Comparison of ENCODE assay signal across 8 cellular contexts in the genomic region with DNA sequence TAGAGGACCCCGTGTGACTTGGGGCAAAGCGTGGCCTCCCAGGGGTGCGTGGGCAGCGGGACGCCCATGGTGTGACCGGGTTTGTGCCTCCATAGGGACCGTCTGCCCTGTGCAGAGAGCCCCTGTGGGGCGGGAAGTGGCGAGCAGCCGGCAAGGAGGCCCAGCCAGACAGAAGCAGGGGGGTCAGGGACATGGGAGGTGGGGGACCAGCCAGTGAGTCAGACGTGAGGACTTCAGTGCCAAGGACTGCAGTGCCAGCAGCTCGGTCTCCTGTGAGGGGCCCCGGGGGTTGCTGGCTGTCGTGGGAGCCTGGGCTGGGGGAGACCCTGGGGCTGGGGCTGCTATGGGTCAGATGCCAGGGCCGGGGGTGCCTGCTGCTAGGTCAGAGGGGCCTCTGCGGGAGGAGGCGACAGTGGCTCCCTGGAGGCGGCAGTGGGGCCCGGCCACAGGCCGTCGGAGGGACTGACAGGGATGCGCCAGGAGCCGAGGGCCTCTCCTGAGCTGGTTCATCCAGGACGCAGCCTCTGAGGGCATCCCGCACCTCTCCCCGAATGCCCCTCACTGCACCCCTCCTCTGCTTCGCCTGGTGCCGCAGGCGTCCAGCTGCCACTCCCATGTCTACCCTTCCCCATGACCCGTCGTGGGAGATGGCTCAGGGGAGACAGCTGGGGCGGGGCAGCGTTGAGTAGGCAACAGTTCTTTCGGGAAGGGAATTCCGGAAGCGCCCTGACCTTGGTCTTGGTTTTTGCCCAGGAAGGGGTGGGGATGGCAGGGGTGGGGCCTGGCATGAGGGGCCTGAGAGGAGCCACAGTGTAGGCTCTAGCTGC.
A peak's percentile ranks its signal among the peaks of the same experiment; 100 is the strongest.
DNase-seq lines count a peak whose midpoint lies in the region; ATAC-seq and TF ChIP-seq lines count a peak whose summit lies in the region.

No MANE protein-coding gene starts in this region.

- DNase-seq in GM04503 (ENCODE audit: low read depth) (peak; percentile 27), T1000 (lab: John Stamatoyannopoulos, UW) (peak; percentile 38), fibroblast of villous mesenchyme (ENCODE audit: low read depth) (peak; percentile 60), renal cortical epithelial cell (ENCODE audit: low read depth) (peak; percentile 19), natural killer cell (no peak)
- no peak for DNase-seq in activated T-cell treated with anti-CD3 and anti-CD28 coated beads, Interleukin-2, amount 50 U/mL, for 24 hours

- peaks cover 3% of the 10 kb centered on the region for H3K4me1 Mint-ChIP-seq in activated T-cell treated with anti-CD3 and anti-CD28 coated beads, Interleukin-2, amount 50 U/mL, for 24 hours (ENCODE audit: low read depth)
- peaks cover 0 to 11% of the 10 kb centered on the region in 2 donors for H3K4me1 Mint-ChIP-seq in natural killer cell

- H3K27ac Mint-ChIP-seq in activated T-cell treated with anti-CD3 and anti-CD28 coated beads, Interleukin-2, amount 50 U/mL, for 24 hours: no peak overlapping the region
- no peak overlapping the region for H3K27ac Mint-ChIP-seq in natural killer cell

- no peak for TF ChIP-seq CTCF in fibroblast of villous mesenchyme (IDR thresholded peaks at IDR 0.05; ENCODE audit: insufficient read depth, low read depth, low read length)
- no peak for TF ChIP-seq CTCF in natural killer cell (IDR thresholded peaks at IDR 0.05)

- no peaks in the 10 kb centered on the region for H3K27me3 Mint-ChIP-seq in activated T-cell treated with anti-CD3 and anti-CD28 coated beads, Interleukin-2, amount 50 U/mL, for 24 hours
- H3K27me3 Mint-ChIP-seq in natural killer cell (ENCODE audit: low read depth in 2 of 2): no peaks in the 10 kb centered on the region

- no peak overlapping the region for H3K4me3 ChIP-seq in fibroblast of villous mesenchyme (ENCODE audit: low read depth, low read length)

- H3K9me3 Mint-ChIP-seq in activated T-cell treated with anti-CD3 and anti-CD28 coated beads, Interleukin-2, amount 50 U/mL, for 24 hours: no peaks in the 10 kb centered on the region
- H3K9me3 Mint-ChIP-seq in natural killer cell: no peaks in the 10 kb centered on the region

- no peak overlapping the region for H3K4me3 Mint-ChIP-seq in activated T-cell treated with anti-CD3 and anti-CD28 coated beads, Interleukin-2, amount 50 U/mL, for 24 hours
- H3K4me3 Mint-ChIP-seq in natural killer cell: no peak overlapping the region

- H3K36me3 Mint-ChIP-seq in activated T-cell treated with anti-CD3 and anti-CD28 coated beads, Interleukin-2, amount 50 U/mL, for 24 hours (ENCODE audit: low read depth): peaks cover 11% of the 10 kb centered on the region
- H3K36me3 Mint-ChIP-seq in natural killer cell: no peaks in the 10 kb centered on the region

- intact Hi-C loops in natural killer cell (cut with micrococcal nuclease): loop anchor here (1.0 to 5.0 kb wide), 3 partner anchors 105 to 528 kb away; no protein-coding TSS in a partner anchor

- ATAC-seq in GM21825 (IDR thresholded peaks at IDR 0.05; ENCODE audit: unreplicated experiment) (no peak), GM19397 (IDR thresholded peaks at IDR 0.05; ENCODE audit: unreplicated experiment) (no peak), natural killer cell (no peak)

Comparison
In these comparisons a context has a peak if more than half of its experiments do, and no peak if none do; other contexts are left out.
1. DNase-seq: peak in GM04503 (single experiment), T1000 (single experiment), fibroblast of villous mesenchyme (single experiment) and renal cortical epithelial cell (single experiment); none in activated T-cell treated with anti-CD3 and anti-CD28 coated beads, Interleukin-2, amount 50 U/mL, for 24 hours (single experiment) and natural killer cell (single experiment).